ENCODE assay signal across 10 cellular contexts in genomic region chr2:210503622-210504300, GRCh38. TPM values are rescaled to one million over a fixed set of nuclear protein-coding genes. Genes with fewer than 3 reads are reported as not detected.
DNase-seq lines count a peak whose midpoint lies in the region; ATAC-seq and TF ChIP-seq lines count a peak whose summit lies in the region.
"Had no signal": no experiment of that assay in that cellular context is flagged by ENCODE, and none has a peak within 500 bp of the region (broad histone marks: within the 10 kb centered on the region; RNA-seq: fewer than 3 reads in every experiment).

No MANE protein-coding gene starts in this region.

- WGBS in right lobe of liver (ENCODE audit: insufficient coverage, low coverage, low lambda C conversion rate, missing lambda C conversion rate) = 16% methylated on average over 9 of the region's 9 CpGs
- WGBS in stomach, 5 donors = 16 to 26% (median 23%) methylated on average over 9 of the region's 9 CpGs

- H3K4me1 ChIP-seq in right lobe of liver (peaks cover 0 to 8% (median 0%) of the 10 kb centered on the region in 4 donors), stomach (peaks cover 4 to 11% (median 8%) of the 10 kb centered on the region in 4 donors)

- no peak for TF ChIP-seq EP300 in stomach (IDR thresholded peaks at IDR 0.05)

- no peaks in the 10 kb centered on the region for H3K27me3 Mint-ChIP-seq in progenitor cell of endocrine pancreas
- H3K27me3 Mint-ChIP-seq: type B pancreatic cell had no signal

- no peaks in the 10 kb centered on the region for H3K36me3 ChIP-seq in right lobe of liver
- peaks cover 0 to 3% (median 0%) of the 10 kb centered on the region in 4 donors for H3K36me3 ChIP-seq in stomach

- H3K27ac Mint-ChIP-seq in progenitor cell of endocrine pancreas = no peak overlapping the region
- H3K27ac Mint-ChIP-seq: type B pancreatic cell, WTC11 had no signal

- no peak for TF ChIP-seq POLR2A in right lobe of liver (IDR thresholded peaks at IDR 0.05)
- no peak for TF ChIP-seq POLR2A in stomach (IDR thresholded peaks at IDR 0.05)

- DNase-seq in NCI-H345 (lab: John Stamatoyannopoulos, UW) (peak; percentile 2), NCI-H345 treated with DMSO at 0.1 percent for 48 hours (lab: John Stamatoyannopoulos, UW; ENCODE audit: unreplicated experiment) (no peak), cerebellar cortex (ENCODE audit: low spot score) (peak; percentile 25), right lobe of liver (no peak), stomach (no peak), progenitor cell of endocrine pancreas (ENCODE audit: low spot score, unreplicated experiment) (no peak), ACHN (no peak)

- H3K27ac ChIP-seq in right lobe of liver (peak overlapping the region in 1 of 3 donors; percentile 3), stomach (no peak overlapping the region)

- intact Hi-C loops in right lobe of liver (cut with DNase I) (no loop called here), stomach (cut with DNase I; ENCODE audit: low total_unique reads) (no loop called here)

- in situ Hi-C loops in ACHN (cut with HindIII; ENCODE audit: low pct_ligation_motif_present, low pct_unique_long_range_greater_than_20kb, low sequenced_read_pairs) = no loop called here

- peaks cover 27% of the 10 kb centered on the region for H3K9me3 Mint-ChIP-seq in progenitor cell of endocrine pancreas (ENCODE audit: low read depth)

- H3K4me3 ChIP-seq in right lobe of liver (peak overlapping the region; percentile 10 to 51 (median 49)), stomach (peak overlapping the region in 3 of 4 donors; percentile 31 to 41 (median 41))

- peaks cover 4% of the 10 kb centered on the region for H3K4me1 Mint-ChIP-seq in progenitor cell of endocrine pancreas (ENCODE audit: low read depth)

- peak; percentile 48 to 63 (median 58) for ATAC-seq in right lobe of liver
- no peak for ATAC-seq in GM21360 (IDR thresholded peaks at IDR 0.05; ENCODE audit: unreplicated experiment)

- no peak overlapping the region for H3K4me3 Mint-ChIP-seq in progenitor cell of endocrine pancreas (ENCODE audit: low read depth)
- H3K4me3 Mint-ChIP-seq: type B pancreatic cell, WTC11 had no signal

- H3K9me3 ChIP-seq in right lobe of liver = no peaks in the 10 kb centered on the region
- peaks cover 0 to 4% (median 0%) of the 10 kb centered on the region in 4 donors for H3K9me3 ChIP-seq in stomach

- H3K36me3 Mint-ChIP-seq in progenitor cell of endocrine pancreas (ENCODE audit: insufficient read depth) = peaks cover 6% of the 10 kb centered on the region

- TF ChIP-seq CTCF in right lobe of liver (IDR thresholded peaks at IDR 0.05) (no peak), stomach (IDR thresholded peaks at IDR 0.05) (no peak), progenitor cell of endocrine pancreas (IDR thresholded peaks at IDR 0.05; ENCODE audit: unreplicated experiment) (no peak)

- no peaks in the 10 kb centered on the region for H3K27me3 ChIP-seq in right lobe of liver
- no peaks in the 10 kb centered on the region for H3K27me3 ChIP-seq in stomach

RNA-seq across cellular contexts. Expression of gene LANCL1, which starts 27.2 kb away (rescaled TPM):
- total RNA-seq in right lobe of liver (10 to 100 TPM; 16.1 to 20.6 (median 17.5) TPM), stomach (10 to 100 TPM in 4 of 5 donors, under 1 TPM in 1; 0.87 to 49.6 (median 42.9) TPM), progenitor cell of endocrine pancreas (54.0 and 58.1 TPM in 2 replicates)
- polyA plus RNA-seq in stomach = 10 to 100 TPM; 10.7 to 14.8 (median 13.2) TPM

RNA-seq across cellular contexts. Expression of gene CPS1, which starts 52.6 kb away (rescaled TPM):
- 1,000 to 10,000 TPM; 1,066 to 2,150 (median 1,343) TPM for total RNA-seq in right lobe of liver
- total RNA-seq in stomach = 10 to 100 TPM in 1 of 5 donors, 1 to 10 TPM in 2, under 1 TPM in 2; under 0.01 to 14.9 (median 1.0) TPM
- polyA plus RNA-seq in stomach = under 1 TPM; 0.45 to 0.56 (median 0.46) TPM
- 3.3 and 4.9 TPM in 2 replicates for total RNA-seq in progenitor cell of endocrine pancreas

Comparison
In these comparisons a context has a peak if more than half of its experiments do, and no peak if none do; other contexts are left out.
1. DNase-seq: peak in NCI-H345 (single experiment) and cerebellar cortex (single experiment); none in NCI-H345 treated with DMSO at 0.1 percent for 48 hours (single experiment), right lobe of liver (0 of 3), stomach (single experiment), progenitor cell of endocrine pancreas (single experiment) and ACHN (single experiment).
2. RNA of gene CPS1, which starts 52.6 kb away (total RNA-seq): 1,066 to 2,150 TPM in right lobe of liver; 3.3 to 4.9 TPM in progenitor cell of endocrine pancreas and under 0.01 to 14.9 TPM in stomach; every median in the first group is over 10 times any median in the second.